ENCODE assay signal across 9 cellular contexts in the genomic region with DNA sequence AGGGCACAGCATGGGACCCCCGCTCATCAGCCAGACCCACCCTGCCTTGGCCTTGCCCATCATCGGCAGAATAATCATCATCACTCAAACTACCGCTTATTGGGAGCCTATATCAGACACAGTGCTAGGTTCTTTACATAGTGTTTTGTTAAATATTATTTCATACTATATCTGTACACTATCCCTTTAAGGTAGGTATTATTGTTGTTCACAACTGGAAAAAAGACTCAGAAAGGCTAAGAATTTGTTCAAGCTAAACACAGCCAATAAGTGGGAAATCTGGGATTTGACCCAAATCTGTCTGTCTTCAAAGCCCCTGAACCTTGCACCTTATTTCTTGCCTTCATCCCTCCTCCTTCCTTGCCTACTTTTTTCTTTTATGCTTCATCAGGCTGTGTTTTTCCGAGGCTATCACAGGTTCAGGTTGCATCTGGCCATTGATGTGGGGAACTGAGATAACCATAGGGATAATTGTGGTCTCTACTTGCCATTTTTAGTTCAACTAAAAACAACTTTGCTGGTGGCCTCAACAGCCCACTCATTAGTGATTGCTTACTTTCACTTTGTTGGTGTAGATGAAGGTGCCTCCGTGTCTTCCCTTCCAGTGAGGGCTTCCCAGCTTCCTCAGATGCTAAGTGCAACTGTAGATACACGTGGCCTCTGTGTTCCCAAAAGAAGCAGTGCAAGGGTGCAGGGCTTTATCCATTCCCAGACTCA. TPM values are rescaled to one million over a fixed set of nuclear protein-coding genes. Genes with fewer than 3 reads are reported as not detected.
DNase-seq lines count a peak whose midpoint lies in the region; ATAC-seq, FAIRE-seq and TF ChIP-seq lines count a peak whose summit lies in the region.
"Had no signal": no experiment of that assay in that cellular context is flagged by ENCODE, and none has a peak within 500 bp of the region (broad histone marks: within the 10 kb centered on the region; RNA-seq: fewer than 3 reads in every experiment).

No MANE protein-coding gene starts in this region.

- DNase-seq in GM12891 (ENCODE audit: insufficient read length, low spot score) (no peak), immature natural killer cell (no peak), uterus (no peak), NCI-H1417 (lab: John Stamatoyannopoulos, UW) (no peak), DMS53 (lab: John Stamatoyannopoulos, UW) (no peak)
- DNase-seq in Jurkat, Clone E6-1 (ENCODE audit: low read depth, low spot score) = peak; percentile 59
- no peak for DNase-seq in stimulated activated CD4-positive, alpha-beta T cell treated with anti-CD3 and anti-CD28 coated beads, Interleukin-4, amount 100 ng/mL, for 4 hours

- H3K9me3 Mint-ChIP-seq in immature natural killer cell = no peaks in the 10 kb centered on the region

- H3K4me1 ChIP-seq in uterus = no peaks in the 10 kb centered on the region

- peaks cover 0 to 8% (median 1%) of the 10 kb centered on the region in 3 donors for H3K27me3 Mint-ChIP-seq in immature natural killer cell (ENCODE audit: low read depth in 3 of 3)

- peaks cover 0 to 19% (median 9%) of the 10 kb centered on the region in 3 donors for H3K36me3 Mint-ChIP-seq in immature natural killer cell

- H3K4me3 Mint-ChIP-seq in immature natural killer cell = no peak overlapping the region

- peak overlapping the region in 4 of 6 donors; percentile 55 to 91 (median 76) for H3K27ac Mint-ChIP-seq in immature natural killer cell

- H3K27me3 ChIP-seq in uterus = no peaks in the 10 kb centered on the region

- no peaks in the 10 kb centered on the region for H3K9me3 ChIP-seq in uterus

- TF ChIP-seq POLR2A in GM12891 (IDR thresholded peaks at IDR 0.05; ENCODE audit: low read depth, low read length) (no peak), uterus (IDR thresholded peaks at IDR 0.05) (no peak)

- ATAC-seq in GM21529 (IDR thresholded peaks at IDR 0.05; ENCODE audit: unreplicated experiment) = peak; percentile 63

- no peak for TF ChIP-seq CTCF in uterus (IDR thresholded peaks at IDR 0.05)

- no peak overlapping the region for H3K4me3 ChIP-seq in Jurkat, Clone E6-1 (ENCODE audit: low read length)
- H3K4me3 ChIP-seq in uterus = no peak overlapping the region

- H3K27ac ChIP-seq in uterus = no peak overlapping the region

- peaks cover 23 to 29% of the 10 kb centered on the region in 2 donors for H3K4me1 Mint-ChIP-seq in immature natural killer cell

- H3K36me3 ChIP-seq in uterus = no peaks in the 10 kb centered on the region

- intact Hi-C loops in uterus (cut with DNase I; ENCODE audit: low total_unique reads) = loop anchor here (5.0 kb wide), 1 partner anchor 660 kb away; no protein-coding TSS in a partner anchor

- peak; percentile 93 for FAIRE-seq in GM12891 (lab: Jason Lieb, UNC)

TF ChIP-seq in GM12891, 5 proteins besides CTCF, POLR2A, EP300 and RAD21:
- TF ChIP-seq POU2F2 (IDR thresholded peaks at IDR 0.05; ENCODE audit: low read depth, low read length) (0 out of 2 replicates have a peak, but pooled peaks have one; percentile 26), SPI1 (IDR thresholded peaks at IDR 0.05; ENCODE audit: low read depth, low read length) (peak; percentile 88), TAF1 (IDR thresholded peaks at IDR 0.05; ENCODE audit: low read depth, low read length) (no peak)

RNA-seq across cellular contexts. Expression of gene KCNJ1, which starts 35.2 kb away (rescaled TPM):
- polyA plus RNA-seq in GM12891 (2012; ENCODE audit: low read depth, missing spikeins) = not detected
- polyA plus RNA-seq in Jurkat, Clone E6-1 (2012; ENCODE audit: insufficient read depth, insufficient read length) = not detected
- polyA plus RNA-seq in immature natural killer cell = not detected
- not detected for total RNA-seq in uterus
- total RNA-seq: NCI-H460 had no signal

RNA-seq across cellular contexts. Expression of gene KCNJ5, which starts 59.2 kb away (rescaled TPM):
- polyA plus RNA-seq in GM12891 (2012; ENCODE audit: low read depth, missing spikeins) = not detected
- polyA plus RNA-seq in Jurkat, Clone E6-1 (2012; ENCODE audit: insufficient read depth, insufficient read length) = not detected
- polyA plus RNA-seq in immature natural killer cell = not detected
- 1 to 10 TPM in 1 of 4 donors, under 1 TPM in 1, not detected in 2; 0.69 to 1.1 TPM for total RNA-seq in uterus
- total RNA-seq: NCI-H460 had no signal
